Comparison of ENCODE assay signal across 22 cellular contexts in the genomic region with DNA sequence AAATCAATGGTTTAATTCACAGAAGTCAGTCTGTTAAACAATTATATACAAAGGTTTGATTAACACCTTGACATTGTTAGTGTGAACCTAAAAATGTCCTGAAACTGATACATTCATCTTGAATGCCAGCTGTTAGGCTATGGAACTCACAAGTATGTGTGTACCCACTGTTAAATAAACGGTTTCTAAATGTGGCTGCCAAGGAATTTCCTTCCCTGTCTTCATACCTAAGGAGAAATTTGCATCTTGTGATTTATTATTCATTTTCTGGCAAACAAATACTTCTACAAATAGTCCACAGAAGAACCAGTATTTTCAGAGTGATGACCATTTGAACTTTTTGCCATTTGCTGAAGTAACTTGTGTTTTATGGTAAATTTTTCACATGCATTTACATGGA.
DNase-seq lines count a peak whose midpoint lies in the region; ATAC-seq and TF ChIP-seq lines count a peak whose summit lies in the region.
"Had no signal": no experiment of that assay in that cellular context is flagged by ENCODE, and none has a peak within 500 bp of the region (broad histone marks: within the 10 kb centered on the region; RNA-seq: fewer than 3 reads in every experiment).

No MANE protein-coding gene starts in this region.

- H3K27ac Mint-ChIP-seq in MCF 10A (ENCODE audit: low read depth, unreplicated experiment), result peak overlapping the region; percentile 88
- H3K27ac Mint-ChIP-seq: activated CD8-positive, alpha-beta T cell treated with anti-CD3 and anti-CD28 coated beads, Interleukin-2, amount 10 ng/mL, durations not matched to agents 7 days and 5 days; activated naive CD4-positive, alpha-beta T cell treated with anti-CD3 and anti-CD28 coated beads for 36 hours; activated T-cell treated with anti-CD3 and anti-CD28 coated beads, Interleukin-2, amount 50 U/mL, for 24 hours; IgD-negative memory B cell; T-helper 2 cell treated with Interferon-gamma antibody and Interleukin-4, amounts not matched to agents 5 μg/mL and 100 μg/mL, for 36 hours had no signal

- no TSS peak for BruUV-seq in MCF 10A (replicated peaks; lab: Mats Ljungman, UMichigan)

- peak; percentile 1 for ATAC-seq in foreskin keratinocyte
- no peak for ATAC-seq in GM21825 (IDR thresholded peaks at IDR 0.05; ENCODE audit: unreplicated experiment)
- no peak for ATAC-seq in GM21576 (IDR thresholded peaks at IDR 0.05; ENCODE audit: unreplicated experiment)
- ATAC-seq: activated CD8-positive, alpha-beta T cell treated with anti-CD3 and anti-CD28 coated beads, Interleukin-2, amount 10 ng/mL, durations not matched to agents 7 days and 5 days; sciatic nerve had no signal

- no peaks in the 10 kb centered on the region for H3K9me2 ChIP-seq in GM23248 (ENCODE audit: insufficient read depth)

- H3K4me3 ChIP-seq in GM23248 (no peak overlapping the region), skeletal muscle cell (ENCODE audit: low read depth, low read length) (no peak overlapping the region)
- H3K4me3 ChIP-seq: ascending aorta, coronary artery had no signal

- H3K36me3 ChIP-seq in GM23248 (ENCODE audit: low read depth), result peaks cover 31% of the 10 kb centered on the region
- H3K36me3 ChIP-seq: ascending aorta had no signal

- H3K4me2 ChIP-seq in GM23248 (ENCODE audit: unreplicated experiment), result no peak overlapping the region

- H3K27ac ChIP-seq in GM23248, result no peak overlapping the region
- no peak overlapping the region for H3K27ac ChIP-seq in foreskin keratinocyte
- H3K27ac ChIP-seq: ascending aorta, coronary artery, HL-60 had no signal

- in situ Hi-C loops in GM23248 (cut with MboI), result no loop called here

- H2AFZ ChIP-seq in GM23248, result no peak overlapping the region

- WGBS in GM23248 (ENCODE audit: low coverage in 1 of 2, low lambda C conversion rate in 2 of 2, missing lambda C conversion rate in 2 of 2), 2 experiments, result 26 to 37% methylated on average over 1 of the region's 1 CpG

- H3K4me3 Mint-ChIP-seq in MCF 10A (ENCODE audit: unreplicated experiment), result peak overlapping the region; percentile 28
- H3K4me3 Mint-ChIP-seq: activated CD8-positive, alpha-beta T cell treated with anti-CD3 and anti-CD28 coated beads, Interleukin-2, amount 10 ng/mL, durations not matched to agents 7 days and 5 days; activated naive CD4-positive, alpha-beta T cell treated with anti-CD3 and anti-CD28 coated beads for 36 hours; activated T-cell treated with anti-CD3 and anti-CD28 coated beads, Interleukin-2, amount 50 U/mL, for 24 hours; IgD-negative memory B cell; T-helper 2 cell treated with Interferon-gamma antibody and Interleukin-4, amounts not matched to agents 5 μg/mL and 100 μg/mL, for 36 hours had no signal

- H3K79me2 ChIP-seq in GM23248 (ENCODE audit: insufficient read depth), result no peaks in the 10 kb centered on the region; the same call in 1 of the 2 replicates

- peaks cover 35% of the 10 kb centered on the region for H3K4me1 Mint-ChIP-seq in MCF 10A (ENCODE audit: insufficient read depth, unreplicated experiment)
- H3K4me1 Mint-ChIP-seq: IgD-negative memory B cell had no signal

- intact Hi-C loops in MCF 10A (cut with micrococcal nuclease), result loop anchor here (1.0 kb wide), 3 partner anchors 117 to 259 kb away; no protein-coding TSS in a partner anchor

- H3K27me3 ChIP-seq in GM23248 (replicated peaks; ENCODE audit: insufficient read depth), result no peaks in the 10 kb centered on the region
- no peaks in the 10 kb centered on the region for H3K27me3 ChIP-seq in foreskin keratinocyte
- H3K27me3 ChIP-seq: ascending aorta had no signal

- H3K9me3 ChIP-seq in GM23248 (ENCODE audit: low read depth), result no peaks in the 10 kb centered on the region
- H3K9me3 ChIP-seq: ascending aorta had no signal

- H3K9ac ChIP-seq in GM23248, result no peak overlapping the region

- H3K36me3 Mint-ChIP-seq in MCF 10A (ENCODE audit: insufficient read depth, unreplicated experiment), result peaks cover 34% of the 10 kb centered on the region

- TF ChIP-seq CTCF in MCF 10A (IDR thresholded peaks at IDR 0.05; ENCODE audit: unreplicated experiment) (no peak), foreskin keratinocyte (conservative IDR thresholded peaks at IDR 0.05) (no peak)

- DNase-seq in GM23248, result peak; percentile 30
- DNase-seq in MCF 10A (ENCODE audit: unreplicated experiment), result no peak
- DNase-seq in foreskin keratinocyte, result peak in 1 of 2 donors; percentile 25
- peak; percentile 12 for DNase-seq in skeletal muscle cell (ENCODE audit: low read depth)
- no peak for DNase-seq in central memory CD4-positive, alpha-beta T cell
- DNase-seq in islet precursor cell, result no peak
- DNase-seq: activated CD4-positive, CD25-positive, alpha-beta regulatory T cell; activated CD8-positive, alpha-beta T cell treated with anti-CD3 and anti-CD28 coated beads, Interleukin-2, amount 10 ng/mL, durations not matched to agents 7 days and 5 days; activated naive CD4-positive, alpha-beta T cell treated with anti-CD3 and anti-CD28 coated beads for 36 hours; activated T-cell treated with anti-CD3 and anti-CD28 coated beads, Interleukin-2, amount 50 U/mL, for 24 hours; GDM1; NCI-H146; NCI-H82; stimulated activated CD4-positive, alpha-beta T cell treated with anti-CD3 and anti-CD28 coated beads, Interleukin-4, amount 100 ng/mL, for 24 hours had no signal

- CTCF ChIA-PET in MCF 10A (lab: Yijun Ruan, JAX), result interaction anchor here (0.6 to 2.4 kb wide), 4 partner anchors 60 to 260 kb away, joined by 3 to 17 read pairs (median 4); a partner anchor contains a TSS

- H3K4me1 ChIP-seq in GM23248 (ENCODE audit: insufficient read depth), result peaks cover 55% of the 10 kb centered on the region
- H3K4me1 ChIP-seq in foreskin keratinocyte, result peaks cover 24% of the 10 kb centered on the region
- H3K4me1 ChIP-seq: ascending aorta had no signal

- POLR2A ChIA-PET in MCF 10A (lab: Yijun Ruan, JAX), result interaction anchor here (0.6 to 3.9 kb wide), 33 partner anchors 11 to 347 kb away, joined by 3 to 60 read pairs (median 5); a partner anchor contains a TSS

- H3F3A ChIP-seq in GM23248 (ENCODE audit: insufficient read depth), result peaks cover 54% of the 10 kb centered on the region

- no peaks in the 10 kb centered on the region for H3K27me3 Mint-ChIP-seq in MCF 10A (ENCODE audit: insufficient read depth, unreplicated experiment)

- H4K20me1 ChIP-seq in GM23248 (ENCODE audit: insufficient read depth), result no peaks in the 10 kb centered on the region

- no peaks in the 10 kb centered on the region for H3K9me3 Mint-ChIP-seq in MCF 10A (ENCODE audit: unreplicated experiment)
- H3K9me3 Mint-ChIP-seq: activated naive CD4-positive, alpha-beta T cell treated with anti-CD3 and anti-CD28 coated beads for 36 hours; activated T-cell treated with anti-CD3 and anti-CD28 coated beads, Interleukin-2, amount 50 U/mL, for 24 hours; IgD-negative memory B cell; T-helper 2 cell treated with Interferon-gamma antibody and Interleukin-4, amounts not matched to agents 5 μg/mL and 100 μg/mL, for 36 hours had no signal

Comparison
In these comparisons a context has a peak if more than half of its experiments do, and no peak if none do; other contexts are left out.
1. DNase-seq: peak in GM23248 (single experiment) and skeletal muscle cell (single experiment); none in MCF 10A (single experiment), central memory CD4-positive, alpha-beta T cell (single experiment) and islet precursor cell (single experiment).